27 cellular contexts compared by ENCODE assay signal in the genomic region with DNA sequence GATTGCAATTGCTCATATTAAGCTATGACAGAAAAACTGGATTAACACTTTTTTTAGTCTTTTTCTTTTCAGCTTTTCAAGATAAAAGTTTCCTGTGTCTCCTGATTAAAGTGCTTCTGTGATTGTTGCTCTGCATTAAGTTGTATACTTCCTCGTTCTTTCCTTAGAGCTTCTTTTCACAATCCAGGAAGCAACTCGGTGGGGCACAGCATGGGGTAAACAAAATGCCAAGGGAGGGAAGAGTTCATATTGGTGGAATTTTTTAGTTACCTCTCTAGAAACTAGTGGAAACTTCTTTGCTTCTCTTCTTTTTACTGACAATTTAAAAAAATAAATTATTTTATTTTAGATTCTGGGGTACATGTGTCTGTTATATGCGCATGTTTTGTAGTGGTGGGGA. TPM values are rescaled to one million over a fixed set of nuclear protein-coding genes. Genes with fewer than 3 reads are reported as not detected.
DNase-seq lines count a peak whose midpoint lies in the region; ATAC-seq, FAIRE-seq and TF ChIP-seq lines count a peak whose summit lies in the region.
"Had no signal": no experiment of that assay in that cellular context is flagged by ENCODE, and none has a peak within 500 bp of the region (broad histone marks: within the 10 kb centered on the region; RNA-seq: fewer than 3 reads in every experiment).

No MANE protein-coding gene starts in this region.

- H3K79me2 ChIP-seq in GM23338 (replicated peaks; ENCODE audit: insufficient read depth), result no peaks in the 10 kb centered on the region

- POLR2A ChIA-PET in A549 (lab: Yijun Ruan, JAX), result no interaction called here

- H3K9ac ChIP-seq in SK-N-MC (ENCODE audit: insufficient read length) (no peak overlapping the region), endodermal cell (ENCODE audit: extremely low read depth, low read length, poor library complexity, severe bottlenecking) (no peak overlapping the region)

- no peaks in the 10 kb centered on the region for H4K20me1 ChIP-seq in GM23338 (replicated peaks; ENCODE audit: insufficient read depth)

- H3K27me3 ChIP-seq in GM23338 (ENCODE audit: insufficient read depth), result no peaks in the 10 kb centered on the region
- H3K27me3 ChIP-seq in endodermal cell (ENCODE audit: control insufficient read depth, insufficient read depth, low read length, poor library complexity, severe bottlenecking), result no peaks in the 10 kb centered on the region

- no peak overlapping the region for H2AFZ ChIP-seq in GM23338

- H3K27ac Mint-ChIP-seq in GM23338 (no peak overlapping the region), endodermal cell (no peak overlapping the region)
- H3K27ac Mint-ChIP-seq: B cell had no signal

- H3K27me3 Mint-ChIP-seq in GM23338 (ENCODE audit: insufficient read depth, low read depth, poor library complexity), result peaks cover 2% of the 10 kb centered on the region
- no peaks in the 10 kb centered on the region for H3K27me3 Mint-ChIP-seq in endodermal cell (ENCODE audit: insufficient read depth)
- H3K27me3 Mint-ChIP-seq: B cell had no signal

- TF ChIP-seq RAD21 in A549 (conservative IDR thresholded peaks at IDR 0.05 in 1 of 2, IDR thresholded peaks at IDR 0.05 in 1 of 2), result no peak

- TF ChIP-seq EP300 in A549 (IDR thresholded peaks at IDR 0.05), result no peak

- DNase-seq in A549 (ENCODE audit: low read depth in 1 of 2, low spot score in 1 of 2), result peak in 1 of 2 experiments; percentile 17
- peak; percentile 49 for DNase-seq in GM23338 (ENCODE audit: low spot score)
- DNase-seq in SK-N-MC (ENCODE audit: low read depth, low spot score), result peak; percentile 86
- peak; percentile 52 for DNase-seq in endodermal cell
- DNase-seq in NCI-H1092 treated with DMSO at 0.1 percent for 48 hours (lab: John Stamatoyannopoulos, UW), result no peak
- no peak for DNase-seq in NCI-H2107 treated with DMSO at 0.1 percent for 48 hours (lab: John Stamatoyannopoulos, UW; ENCODE audit: unreplicated experiment)
- no peak for DNase-seq in AG08396 (ENCODE audit: low spot score)
- no peak for DNase-seq in NCI-H1417 treated with DMSO at 0.1 percent for 48 hours (lab: John Stamatoyannopoulos, UW)
- DNase-seq: CD8-positive, alpha-beta memory T cell; DMS79 treated with DMSO at 0.1 percent for 48 hours; Karpas-422; MV-4-11; NCI-H1694; NCI-H2029 treated with DMSO at 0.1 percent for 48 hours; NCI-H2171; NCI-H345; NCI-H510A treated with DMSO at 0.1 percent for 48 hours; NCI-H774; SHP77; T-helper 2 cell had no signal

- H3K4me3 Mint-ChIP-seq in GM23338, result no peak overlapping the region
- H3K4me3 Mint-ChIP-seq in endodermal cell, result no peak overlapping the region
- H3K4me3 Mint-ChIP-seq: B cell; CD8-positive, alpha-beta memory T cell had no signal

- no peaks in the 10 kb centered on the region for H3K9me2 ChIP-seq in GM23338 (ENCODE audit: insufficient read depth)

- H3K4me1 Mint-ChIP-seq in GM23338 (peaks cover 23% of the 10 kb centered on the region), endodermal cell (peaks cover 19% of the 10 kb centered on the region)
- H3K4me1 Mint-ChIP-seq: B cell had no signal

- CTCF ChIA-PET in A549 (lab: Yijun Ruan, JAX), result interaction anchor here (0.6 to 6.5 kb wide), 10 partner anchors 19 to 637 kb away, joined by 3 to 71 read pairs (median 9); no protein-coding TSS in a partner anchor

- TF ChIP-seq CTCF in A549 (IDR thresholded peaks at IDR 0.05) (no peak), GM23338 (conservative IDR thresholded peaks at IDR 0.05; ENCODE audit: low read depth in 2 of 2) (no peak), endodermal cell (conservative IDR thresholded peaks at IDR 0.05) (no peak)

- H3K36me3 ChIP-seq in GM23338 (ENCODE audit: insufficient read depth) (no peaks in the 10 kb centered on the region), SK-N-MC (ENCODE audit: insufficient read depth, low read length) (no peaks in the 10 kb centered on the region), endodermal cell (ENCODE audit: control insufficient read depth, insufficient read depth, low read length) (no peaks in the 10 kb centered on the region)

- 0 out of 3 replicates have a peak overlapping the region, but pooled peaks have one; percentile 10 for H3K4me2 ChIP-seq in A549
- no peak overlapping the region for H3K4me2 ChIP-seq in GM23338

- H3K9me3 Mint-ChIP-seq in GM23338 (no peaks in the 10 kb centered on the region), endodermal cell (no peaks in the 10 kb centered on the region)
- H3K9me3 Mint-ChIP-seq: CD8-positive, alpha-beta memory T cell had no signal

- no peak for TF ChIP-seq POLR2A in A549 (IDR thresholded peaks at IDR 0.05; ENCODE audit: low read length)

- peaks cover 24% of the 10 kb centered on the region for H3K4me1 ChIP-seq in A549
- H3K4me1 ChIP-seq in GM23338 (ENCODE audit: insufficient read depth), result peaks cover 12% of the 10 kb centered on the region
- no peaks in the 10 kb centered on the region for H3K4me1 ChIP-seq in endodermal cell (ENCODE audit: control insufficient read depth, insufficient read depth, low read length)

- H3K27ac ChIP-seq in A549 (no peak overlapping the region), GM23338 (ENCODE audit: low read depth) (no peak overlapping the region), SK-N-MC (peak overlapping the region; percentile 86), endodermal cell (ENCODE audit: low read depth, low read length) (no peak overlapping the region)
- H3K27ac ChIP-seq: C4-2B, RWPE1 had no signal

- H3K36me3 Mint-ChIP-seq in GM23338 (ENCODE audit: low read depth), result no peaks in the 10 kb centered on the region
- no peaks in the 10 kb centered on the region for H3K36me3 Mint-ChIP-seq in endodermal cell (ENCODE audit: low read depth)
- H3K36me3 Mint-ChIP-seq: CD8-positive, alpha-beta memory T cell had no signal

- no peak for ATAC-seq in A549
- ATAC-seq in GM23338, result no peak; the same call in 2 of the 3 replicates
- ATAC-seq: Panc1 had no signal

- no peaks in the 10 kb centered on the region for H3F3A ChIP-seq in GM23338 (replicated peaks; ENCODE audit: low read depth)

- H3K9me3 ChIP-seq in A549 (no peaks in the 10 kb centered on the region), SK-N-MC (ENCODE audit: low read depth, low read length) (no peaks in the 10 kb centered on the region), endodermal cell (ENCODE audit: control insufficient read depth, low read length) (no peaks in the 10 kb centered on the region)

- FAIRE-seq in A549 (lab: Jason Lieb, UNC), result peak; percentile 28
- FAIRE-seq: A204.1, GM12892, H54 had no signal

- WGBS in A549 (ENCODE audit: missing lambda C conversion rate), result 43% methylated on average over 3 of the region's 3 CpGs
- WGBS in endodermal cell (ENCODE audit: insufficient coverage in 1 of 2, insufficient read length in 1 of 2), 2 experiments, result 65% methylated on average over 3 of the region's 3 CpGs; no CpG with 5 or more reads in 1 of the 2 experiments

- H3K4me3 ChIP-seq in A549 (no peak overlapping the region), GM23338 (no peak overlapping the region), SK-N-MC (peak overlapping the region; percentile 16; the same call in 1 of the 2 replicates), endodermal cell (ENCODE audit: low read length) (no peak overlapping the region)

TF ChIP-seq in A549, 52 proteins besides CTCF, POLR2A, EP300 and RAD21 (continues in another document):
- TF ChIP-seq ZSCAN20 (CRISPR knock-in tag; IDR thresholded peaks at IDR 0.05) (no peak), HMGXB4 (CRISPR knock-in tag; IDR thresholded peaks at IDR 0.05; ENCODE audit: borderline replicate concordance) (no peak), ESRRA (IDR thresholded peaks at IDR 0.05; ENCODE audit: borderline replicate concordance, low read length) (no peak), TP53 (CRISPR knock-in tag; IDR thresholded peaks at IDR 0.05) (no peak), HOXB5 (CRISPR knock-in tag; IDR thresholded peaks at IDR 0.05) (no peak)

TF ChIP-seq in GM23338, 12 proteins besides CTCF, POLR2A, EP300 and RAD21 (continues in another document):
- TF ChIP-seq CREB1 (CRISPR knock-in tag; IDR thresholded peaks at IDR 0.05; ENCODE audit: low read depth), result no peak
- TF ChIP-seq, protein P1, sequence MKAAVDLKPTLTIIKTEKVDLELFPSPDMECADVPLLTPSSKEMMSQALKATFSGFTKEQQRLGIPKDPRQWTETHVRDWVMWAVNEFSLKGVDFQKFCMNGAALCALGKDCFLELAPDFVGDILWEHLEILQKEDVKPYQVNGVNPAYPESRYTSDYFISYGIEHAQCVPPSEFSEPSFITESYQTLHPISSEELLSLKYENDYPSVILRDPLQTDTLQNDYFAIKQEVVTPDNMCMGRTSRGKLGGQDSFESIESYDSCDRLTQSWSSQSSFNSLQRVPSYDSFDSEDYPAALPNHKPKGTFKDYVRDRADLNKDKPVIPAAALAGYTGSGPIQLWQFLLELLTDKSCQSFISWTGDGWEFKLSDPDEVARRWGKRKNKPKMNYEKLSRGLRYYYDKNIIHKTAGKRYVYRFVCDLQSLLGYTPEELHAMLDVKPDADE (IDR thresholded peaks at IDR 0.05), result no peak
- TF ChIP-seq JUNB (IDR thresholded peaks at IDR 0.05; ENCODE audit: unreplicated experiment), result no peak

RNA-seq across cellular contexts. Expression of gene ARRDC3, which starts 37.8 kb away (rescaled TPM):
- 32.4 and 36.3 TPM in 2 replicates for polyA plus RNA-seq in A549 (2011; rRNA removed)
- 6.1 and 7.0 TPM in 2 replicates for polyA plus RNA-seq in A549 (2012; cell fraction: cytosol; rRNA removed)
- polyA plus RNA-seq in A549 (2012; cell fraction: nucleus; rRNA removed), result 6.6 and 9.2 TPM in 2 replicates
- 8.0 to 9.9 TPM (median 9.6 TPM) in 3 replicates for polyA plus RNA-seq in A549 (2017; fragmentation: RNase III; extraction: RNeasy Plus Mini Kit Qiagen cat#74134 plus additional on column Dnase treatment)
- 82.3 and 82.9 TPM in 2 replicates for polyA minus RNA-seq in A549 (2011; rRNA and poly(A)+ RNA removed)
- 13.6 and 16.5 TPM in 2 replicates for total RNA-seq in GM23338 (2014; rRNA removed; shearing (Covaris generic))
- 8.5 and 11.9 TPM in 2 replicates for polyA plus RNA-seq in GM23338 (2016; fragmentation: Nextera tagmentation; extraction: Ambion mirVana)
- total RNA-seq in endodermal cell, result 10 to 100 TPM; 30.5 to 60.7 TPM
- polyA plus RNA-seq in endodermal cell (2013, experiment 1 of 2), result 55.6 TPM
- 57.6 TPM for polyA plus RNA-seq in endodermal cell (2013, experiment 2 of 2)

Comparison
In these comparisons a context has a peak if more than half of its experiments do, and no peak if none do; other contexts are left out.
1. DNase-seq: peak in GM23338 (single experiment), SK-N-MC (single experiment) and endodermal cell (single experiment); none in NCI-H1092 treated with DMSO at 0.1 percent for 48 hours (single experiment), NCI-H2107 treated with DMSO at 0.1 percent for 48 hours (single experiment), AG08396 (single experiment) and NCI-H1417 treated with DMSO at 0.1 percent for 48 hours (single experiment).